20 cellular contexts compared by ENCODE assay signal in genomic region chr11:115406404-115406803, GRCh38.
DNase-seq lines count a peak whose midpoint lies in the region; ATAC-seq, FAIRE-seq and TF ChIP-seq lines count a peak whose summit lies in the region.
"Had no signal": no experiment of that assay in that cellular context is flagged by ENCODE, and none has a peak within 500 bp of the region (broad histone marks: within the 10 kb centered on the region; RNA-seq: fewer than 3 reads in every experiment).

No MANE protein-coding gene starts in this region.

- no peaks in the 10 kb centered on the region for H3K36me3 ChIP-seq in kidney (ENCODE audit: control insufficient read depth in 1 of 2, insufficient read depth in 2 of 2, low read length in 2 of 2)
- H3K36me3 ChIP-seq: HAP-1 had no signal

- intact Hi-C loops in kidney (cut with DNase I), result no loop called here

- ATAC-seq in esophagus mucosa (no peak), HG03039 (IDR thresholded peaks at IDR 0.05; ENCODE audit: unreplicated experiment) (no peak)

- H3K9me3 ChIP-seq in kidney (ENCODE audit: control insufficient read depth in 1 of 2, low read length in 2 of 2), result no peaks in the 10 kb centered on the region
- H3K9me3 ChIP-seq: HAP-1 had no signal

- DNase-seq in RCC 7860 (ENCODE audit: low spot score), result no peak
- no peak for DNase-seq in kidney
- DNase-seq in NCI-H748 treated with DMSO at 0.1 percent for 48 hours (lab: John Stamatoyannopoulos, UW), result no peak
- DNase-seq in HPDE6-E6E7 (ENCODE audit: extremely low spot score), result no peak
- DNase-seq: 8988T; C1 segment of cervical spinal cord; Calu3; CD4-positive, alpha-beta memory T cell; COR-L47; DMS53; DMS79 treated with DMSO at 0.1 percent for 48 hours; GOT3; HFFc6 had no signal

- FAIRE-seq in A204.1 (lab: Jason Lieb, UNC), result peak; percentile 89
- FAIRE-seq in RCC 7860 (lab: Jason Lieb, UNC), result peak; percentile 69
- peak; percentile 88 for FAIRE-seq in colon (lab: Jason Lieb, UNC)
- FAIRE-seq in kidney (lab: Jason Lieb, UNC), result peak; percentile 69
- FAIRE-seq: GM12892, H54 had no signal

- TF ChIP-seq CTCF in kidney (IDR thresholded peaks at IDR 0.05; ENCODE audit: borderline replicate concordance, extremely low read depth, insufficient read depth), result no peak

- no peak overlapping the region for H3K9ac ChIP-seq in kidney (ENCODE audit: low read length in 2 of 2)

- no peak overlapping the region for H3K4me3 ChIP-seq in kidney (ENCODE audit: low read length in 2 of 2)
- H3K4me3 ChIP-seq: HAP-1 had no signal

- H3K27ac ChIP-seq in kidney (ENCODE audit: low read depth in 2 of 2, low read length in 2 of 2), result no peak overlapping the region

- H3K4me1 ChIP-seq in kidney (ENCODE audit: control insufficient read depth in 1 of 2, insufficient read depth in 1 of 2, low read depth in 1 of 2, low read length in 2 of 2), result no peaks in the 10 kb centered on the region
